Comparison of ENCODE assay signal across 17 cellular contexts in the genomic region with DNA sequence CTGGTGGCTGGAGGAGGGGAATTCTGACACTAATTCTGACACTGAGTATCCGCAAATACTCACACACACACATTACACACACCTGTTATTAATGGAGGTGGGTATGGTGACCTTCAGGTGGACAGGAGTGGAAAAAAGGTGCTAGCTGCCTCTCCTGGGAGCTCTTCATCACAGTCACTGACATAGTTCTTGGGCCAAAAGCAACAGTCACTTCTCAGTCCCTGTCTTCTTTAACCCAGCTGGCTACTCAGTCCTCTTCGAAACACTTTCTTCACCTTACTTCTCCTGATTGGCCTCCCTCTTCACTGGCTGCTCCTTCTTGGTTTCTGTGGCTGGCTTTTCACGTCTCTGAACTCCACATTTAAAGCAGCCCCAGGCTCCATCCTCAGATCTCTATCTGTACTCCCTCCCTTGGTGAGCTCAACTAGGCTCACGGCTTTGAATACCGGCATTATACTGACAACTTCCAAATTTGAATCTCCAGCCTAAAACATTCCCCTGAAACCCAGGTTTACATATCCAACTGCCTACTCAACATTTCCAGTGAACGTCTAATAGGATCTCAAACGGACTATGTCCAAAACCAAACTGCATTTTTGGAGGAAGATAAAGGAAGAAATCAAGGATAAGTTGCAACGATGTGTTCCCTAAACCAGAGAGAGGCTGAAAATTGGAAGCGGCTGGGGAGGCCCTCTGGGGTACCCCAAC. TPM values are rescaled to one million over a fixed set of nuclear protein-coding genes. Genes with fewer than 3 reads are reported as not detected.
DNase-seq lines count a peak whose midpoint lies in the region; ATAC-seq, FAIRE-seq and TF ChIP-seq lines count a peak whose summit lies in the region.
"Had no signal": no experiment of that assay in that cellular context is flagged by ENCODE, and none has a peak within 500 bp of the region (broad histone marks: within the 10 kb centered on the region; RNA-seq: fewer than 3 reads in every experiment).

No MANE protein-coding gene starts in this region.

- POLR2A ChIA-PET in GM12878 (lab: Charles Lee), result interaction anchor here (1.0 to 4.2 kb wide), 5 partner anchors 12 to 173 kb away, joined by 3 to 45 read pairs (median 4); no protein-coding TSS in a partner anchor

- SMC1A ChIA-PET in GM12878 (lab: Charles Lee; ENCODE audit: uncharacterized antibody, unreplicated experiment), result interaction anchor here (0.5 to 7.9 kb wide), 19 partner anchors 10 to 481 kb away, joined by 3 to 127 read pairs (median 5); a partner anchor contains a TSS

- peak overlapping the region; percentile 40 for H2AFZ ChIP-seq in GM12878 (ENCODE audit: control insufficient read depth, low read depth, low read length)

- H3K27me3 ChIP-seq in GM12878 (replicated peaks in 1 of 2; ENCODE audit: control insufficient read depth in 2 of 2, insufficient read depth in 2 of 2, low read length in 1 of 2) (no peaks in the 10 kb centered on the region), esophagus squamous epithelium (no peaks in the 10 kb centered on the region)

- peaks cover 49% of the 10 kb centered on the region for H3K4me1 Mint-ChIP-seq in osteocyte (ENCODE audit: unreplicated experiment)

- peak overlapping the region; percentile 82 for H3K27ac Mint-ChIP-seq in osteocyte (ENCODE audit: unreplicated experiment)
- H3K27ac Mint-ChIP-seq: activated naive CD4-positive, alpha-beta T cell treated with anti-CD3 and anti-CD28 coated beads, Interleukin-2, amount 50 U/mL, for 72 hours; CD4-positive, alpha-beta T cell; nephron had no signal

- peak; percentile 18 for FAIRE-seq in GM18507 (lab: Jason Lieb, UNC)
- FAIRE-seq in GM12878 (lab: Jason Lieb, UNC), result no peak

- H3K4me1 ChIP-seq in GM12878 (ENCODE audit: control insufficient read depth, insufficient read depth, low read length) (peaks cover 45% of the 10 kb centered on the region), esophagus squamous epithelium (peaks cover 19 to 45% (median 30%) of the 10 kb centered on the region in 3 donors)
- H3K4me1 ChIP-seq: lower lobe of right lung had no signal

- in situ Hi-C loops in GM12878 (cut with MboI), result no loop called here

- CTCF ChIA-PET in GM12878 (lab: Yijun Ruan, JAX), result interaction anchor here (0.6 to 4.5 kb wide), 7 partner anchors 11 to 287 kb away, joined by 3 to 42 read pairs (median 3); no protein-coding TSS in a partner anchor

- H4K20me1 ChIP-seq in GM12878 (ENCODE audit: control insufficient read depth, insufficient read depth), result no peaks in the 10 kb centered on the region

- H3K9me3 Mint-ChIP-seq in osteocyte (ENCODE audit: unreplicated experiment), result peaks cover 11% of the 10 kb centered on the region
- H3K9me3 Mint-ChIP-seq: CD4-positive, alpha-beta T cell; nephron had no signal

- ATAC-seq in GM12878 (peak; percentile 31), HG02885 (IDR thresholded peaks at IDR 0.05; ENCODE audit: poor library complexity, unreplicated experiment) (no peak)
- ATAC-seq: lower lobe of right lung had no signal

- H3K79me2 ChIP-seq in GM12878 (ENCODE audit: control insufficient read depth, insufficient read depth, low read length), result peaks cover 61% of the 10 kb centered on the region

- peak; percentile 26; the same call in 1 of the 2 replicates for TF ChIP-seq POLR2A in GM12878 (IDR thresholded peaks at IDR 0.05; ENCODE audit: low read depth, low read length)
- no peak for TF ChIP-seq POLR2A in esophagus squamous epithelium (IDR thresholded peaks at IDR 0.05)

- H3K36me3 Mint-ChIP-seq in osteocyte (ENCODE audit: unreplicated experiment), result peaks cover 2% of the 10 kb centered on the region

- peak overlapping the region; percentile 82 for H3K9ac ChIP-seq in GM12878 (ENCODE audit: control insufficient read depth, insufficient read depth, low read length)

- H3K27me3 Mint-ChIP-seq in osteocyte (ENCODE audit: unreplicated experiment), result no peaks in the 10 kb centered on the region
- H3K27me3 Mint-ChIP-seq: central memory CD8-positive, alpha-beta T cell had no signal

- peak; percentile 79 for DNase-seq in EH (ENCODE audit: low read depth)
- DNase-seq in GM18507 (ENCODE audit: extremely low spot score, insufficient read length, low read depth), result no peak
- DNase-seq in GM12878 (ENCODE audit: low read depth, low spot score), result no peak
- DNase-seq in osteocyte (ENCODE audit: extremely low spot score, unreplicated experiment), result peak; percentile 30
- DNase-seq in AG08395 (ENCODE audit: low spot score), result no peak
- no peak for DNase-seq in esophagus squamous epithelium (lab: John Stamatoyannopoulos, UW)
- DNase-seq: CD4-positive, alpha-beta T cell; GDM1; KBM-7; lower lobe of right lung; NCI-H1417 treated with DMSO at 0.1 percent for 48 hours; SHP77 treated with DMSO at 0.1 percent for 48 hours; stimulated activated CD4-positive, alpha-beta T cell treated with anti-CD3 and anti-CD28 coated beads, Interleukin-15, amount 100 ng/mL, for 24 hours had no signal

- TF ChIP-seq RAD21 in GM12878 (IDR thresholded peaks at IDR 0.05; ENCODE audit: insufficient read depth, low read depth, low read length), result no peak

- intact Hi-C loops in GM12878 (cut with micrococcal nuclease; ENCODE audit: unreplicated experiment), result loop anchor here (1.0 to 2.0 kb wide), 3 partner anchors 32 to 92 kb away; no protein-coding TSS in a partner anchor
- intact Hi-C loops in esophagus squamous epithelium (cut with DNase I), result no loop called here

- H3K9me3 ChIP-seq in GM12878 (replicated peaks; ENCODE audit: control insufficient read depth, insufficient read depth, low read length) (no peaks in the 10 kb centered on the region), esophagus squamous epithelium (no peaks in the 10 kb centered on the region)
- H3K9me3 ChIP-seq: lower lobe of right lung had no signal

- no peak overlapping the region for H3K4me3 Mint-ChIP-seq in osteocyte (ENCODE audit: unreplicated experiment)
- H3K4me3 Mint-ChIP-seq: CD4-positive, alpha-beta T cell; central memory CD8-positive, alpha-beta T cell; nephron had no signal

- TF ChIP-seq CTCF in GM12878 (IDR thresholded peaks at IDR 0.05 in 2 of 3, conservative IDR thresholded peaks at IDR 0.05 in 1 of 3; ENCODE audit: control insufficient read depth in 2 of 3, extremely low read depth in 1 of 3, insufficient read depth in 1 of 3, low read depth in 3 of 3, low read length in 3 of 3) (no peak), osteocyte (IDR thresholded peaks at IDR 0.05) (no peak), esophagus squamous epithelium (IDR thresholded peaks at IDR 0.05) (no peak)

- peak overlapping the region; percentile 93 for H3K27ac ChIP-seq in GM12878 (ENCODE audit: control insufficient read depth, insufficient read depth)
- H3K27ac ChIP-seq in esophagus squamous epithelium, result peak overlapping the region in 1 of 4 donors; percentile 83
- H3K27ac ChIP-seq: lower lobe of right lung had no signal

- H3K4me2 ChIP-seq in GM12878 (ENCODE audit: control insufficient read depth, insufficient read depth), result peak overlapping the region; percentile 86

- H3K36me3 ChIP-seq in GM12878 (ENCODE audit: control insufficient read depth in 2 of 2, insufficient read depth in 2 of 2, low read length in 1 of 2) (no peaks in the 10 kb centered on the region), esophagus squamous epithelium (no peaks in the 10 kb centered on the region)
- H3K36me3 ChIP-seq: lower lobe of right lung had no signal

- TF ChIP-seq EP300 in GM12878 (IDR thresholded peaks at IDR 0.05; ENCODE audit: borderline replicate concordance in 1 of 2, control insufficient read depth in 1 of 2, low read depth in 2 of 2, low read length in 2 of 2), result no peak

- BruUV-seq in GM12878 (replicated peaks; lab: Mats Ljungman, UMichigan), result no TSS peak

- RAD21 ChIA-PET in GM12878 (lab: Charles Lee; ENCODE audit: unreplicated experiment), result interaction anchor here (0.6 to 5.3 kb wide), 15 partner anchors 7 to 476 kb away, joined by 3 to 76 read pairs (median 4); a partner anchor contains a TSS

- 56% methylated on average over 9 of the region's 9 CpGs for WGBS in GM12878 (ENCODE audit: insufficient coverage, insufficient replicate concordance, low lambda C conversion rate, missing lambda C conversion rate)
- WGBS in esophagus squamous epithelium, 2 donors, result 86 to 92% methylated on average over 9 of the region's 9 CpGs

- H3K4me3 ChIP-seq in GM12878 (peak overlapping the region; percentile 82), esophagus squamous epithelium (no peak overlapping the region)
- H3K4me3 ChIP-seq: lower lobe of right lung had no signal

TF ChIP-seq in GM12878, 131 proteins besides CTCF, POLR2A, EP300 and RAD21 (continues in another document):
- TF ChIP-seq MXI1 (IDR thresholded peaks at IDR 0.05; ENCODE audit: low read depth, low read length) (no peak), NBN (IDR thresholded peaks at IDR 0.05) (no peak), HDAC6 (IDR thresholded peaks at IDR 0.05; ENCODE audit: unreplicated experiment) (no peak)

RNA-seq across cellular contexts. Expression of a gene that starts 53.2 kb away (rescaled TPM):
- 72.0 and 76.9 TPM in 2 replicates for total RNA-seq in GM12878 (2013; cell fraction: nucleolus; rRNA removed)
- total RNA-seq in GM12878 (2014; rRNA removed), result 10.5 and 10.9 TPM in 2 replicates
- total RNA-seq in GM12878 (2014; rRNA removed; fragmentation: Illumina TruSeq; extraction: Trizol), result 8.4 and 10.1 TPM in 2 replicates
- total RNA-seq in GM12878 (2021), result 31.1 and 32.1 TPM in 2 replicates
- 10.0 TPM for polyA plus RNA-seq in GM12878 (2011; ENCODE audit: low read depth)
- polyA plus RNA-seq in GM12878 (2011; rRNA removed), result 3.4 and 6.8 TPM in 2 replicates
- polyA plus RNA-seq in GM12878 (2011; cell fraction: cytosol; rRNA removed), result 3.6 and 7.3 TPM in 2 replicates
- polyA plus RNA-seq in GM12878 (2011; cell fraction: nucleus; rRNA removed), result 10.7 and 12.9 TPM in 2 replicates
- polyA plus RNA-seq in GM12878 (2012), result 10.5 and 16.4 TPM in 2 replicates
- polyA plus RNA-seq in GM12878 (2014; fragmentation: Illumina TruSeq; extraction: Trizol), result 21.6 and 22.2 TPM in 2 replicates
- 1 to 10 TPM; 2.2 to 4.1 TPM for polyA plus RNA-seq in GM12878 (2014; fragmentation: Nextera tagmentation; extraction: Ambion mirVana)
- polyA plus RNA-seq in GM12878 (2014; rRNA removed), result 10.5 and 13.4 TPM in 2 replicates
- 1 to 10 TPM; 2.7 TPM for polyA plus RNA-seq in GM12878 (2016; fragmentation: Nextera tagmentation; extraction: Ambion mirVana)
- polyA minus RNA-seq in GM12878 (2011; rRNA and poly(A)+ RNA removed), result 10.7 and 19.5 TPM in 2 replicates
- 9.9 and 13.2 TPM in 2 replicates for polyA minus RNA-seq in GM12878 (2011; cell fraction: cytosol; rRNA and poly(A)+ RNA removed)
- polyA minus RNA-seq in GM12878 (2011; cell fraction: nucleus; rRNA and poly(A)+ RNA removed), result 6.5 and 13.8 TPM in 2 replicates
- 123 and 129 TPM in 2 replicates for total RNA-seq in osteocyte
- total RNA-seq in esophagus squamous epithelium, result 10 to 100 TPM; 13.3 to 37.2 (median 22.5) TPM

Comparison
In these comparisons a context has a peak if more than half of its experiments do, and no peak if none do; other contexts are left out.
1. DNase-seq: peak in EH (single experiment) and osteocyte (single experiment); none in GM18507 (single experiment), GM12878 (single experiment), AG08395 (single experiment) and esophagus squamous epithelium (single experiment).